In the genomic region with DNA sequence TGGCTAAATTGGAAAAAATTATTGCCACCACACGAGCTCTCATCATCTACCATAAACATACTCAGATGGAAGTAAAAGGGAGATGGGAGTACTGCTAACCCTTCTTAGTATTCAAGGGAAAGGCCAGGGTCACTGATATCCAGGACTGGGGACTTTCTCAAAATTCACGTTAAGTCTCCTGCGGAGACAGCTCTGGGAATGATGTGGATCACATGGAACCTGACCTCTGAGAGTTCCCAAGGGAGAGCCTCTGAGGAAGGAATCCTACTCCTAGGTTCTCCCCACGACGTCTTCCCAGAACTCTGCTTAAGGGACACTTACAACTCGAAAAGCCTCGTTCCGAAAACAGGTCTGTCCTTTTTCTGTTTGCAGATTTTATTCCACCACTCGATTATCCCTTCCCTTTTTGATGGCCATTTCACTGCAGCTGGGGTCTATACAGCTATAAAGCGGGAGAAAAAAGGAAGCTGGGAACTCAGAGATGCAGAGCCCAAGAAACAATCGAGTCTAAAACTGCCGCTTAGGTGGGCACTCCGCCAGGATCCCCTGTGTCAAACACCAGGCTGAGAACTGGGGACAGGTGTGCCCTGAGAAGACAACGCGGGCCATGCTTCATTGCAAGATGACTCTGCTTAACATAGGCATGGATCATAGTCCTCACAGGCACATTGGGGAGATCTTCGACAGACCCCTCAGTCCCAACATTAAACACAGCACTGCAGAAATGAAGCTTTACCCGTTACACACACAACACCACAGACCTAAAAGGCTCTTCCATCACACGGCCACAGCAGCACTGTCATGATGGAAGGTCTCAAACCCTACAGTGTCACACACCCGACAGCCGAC, we compare ENCODE assay signal across 8 cellular contexts. TPM values are rescaled to one million over a fixed set of nuclear protein-coding genes. Genes with fewer than 3 reads are reported as not detected.
DNase-seq lines count a peak whose midpoint lies in the region; ATAC-seq, FAIRE-seq and TF ChIP-seq lines count a peak whose summit lies in the region.

No MANE protein-coding gene starts in this region.

- H3K4me3 Mint-ChIP-seq in WTC11, result peak overlapping the region; percentile 99

- H3K4me3 ChIP-seq in pancreas, result peak overlapping the region; percentile 73 to 89 (median 80)

- peaks cover 0 to 12% (median 0%) of the 10 kb centered on the region in 3 donors for H3K36me3 ChIP-seq in pancreas

- WGBS in pancreas, 2 donors, result 7 to 10% methylated on average over 20 of the region's 20 CpGs

- intact Hi-C loops in pancreas (cut with DNase I), result no loop called here

- peak overlapping the region; percentile 96; the same call in 1 of the 2 replicates for H3K27ac Mint-ChIP-seq in WTC11

- no peak for FAIRE-seq in pancreas (lab: Jason Lieb, UNC)

- H3K9me3 ChIP-seq in pancreas, result no peaks in the 10 kb centered on the region

- peaks cover 11% of the 10 kb centered on the region for H3K9me3 Mint-ChIP-seq in WTC11

- H3K36me3 Mint-ChIP-seq in WTC11, result peaks cover 35% of the 10 kb centered on the region

- DNase-seq in ELR (ENCODE audit: low read depth), result peak; percentile 23
- DNase-seq in WTC11 (ENCODE audit: low spot score), result no peak
- peak; percentile 16 for DNase-seq in glomerular visceral epithelial cell (ENCODE audit: extremely low spot score)
- peak in 5 of 6 donors; percentile 9 to 63 (median 27) for DNase-seq in pancreas
- no peak for DNase-seq in T1000 (lab: John Stamatoyannopoulos, UW)
- DNase-seq in dedifferentiated amniotic fluid mesenchymal stem cell (ENCODE audit: extremely low spot score), result no peak

- H3K27ac ChIP-seq in pancreas, result peak overlapping the region; percentile 10 to 63 (median 28)

- peaks cover 4% of the 10 kb centered on the region for H3K27me3 Mint-ChIP-seq in WTC11 (ENCODE audit: low read depth)

- peaks cover 0 to 8% (median 3%) of the 10 kb centered on the region in 3 donors for H3K4me1 ChIP-seq in pancreas

- H3K4me1 Mint-ChIP-seq in WTC11, result peaks cover 15% of the 10 kb centered on the region

- ATAC-seq in HG03064 (IDR thresholded peaks at IDR 0.05; ENCODE audit: low read depth, unreplicated experiment) (peak; percentile 36), WTC11 (peak; percentile 19), pancreas (peak; percentile 4 to 37 (median 12)), GM18873 (IDR thresholded peaks at IDR 0.05; ENCODE audit: low FRiP score, unreplicated experiment) (no peak)

- POLR2A ChIA-PET in WTC11 (lab: Charles Lee), result no interaction called here

- H3K27me3 ChIP-seq in pancreas, result no peaks in the 10 kb centered on the region

- CTCF ChIA-PET in WTC11 (lab: Charles Lee), result no interaction called here

- TF ChIP-seq CTCF in WTC11 (IDR thresholded peaks at IDR 0.05) (no peak), pancreas (IDR thresholded peaks at IDR 0.05) (no peak)

TF ChIP-seq in WTC11, 78 proteins besides CTCF, POLR2A, EP300 and RAD21:
- TF ChIP-seq TCF7 (CRISPR knock-in tag; IDR thresholded peaks at IDR 0.05; ENCODE audit: low read depth), result no peak
- TF ChIP-seq ZNF263 (CRISPR knock-in tag; IDR thresholded peaks at IDR 0.05; ENCODE audit: low read depth), result no peak
- TF ChIP-seq, protein P1, sequence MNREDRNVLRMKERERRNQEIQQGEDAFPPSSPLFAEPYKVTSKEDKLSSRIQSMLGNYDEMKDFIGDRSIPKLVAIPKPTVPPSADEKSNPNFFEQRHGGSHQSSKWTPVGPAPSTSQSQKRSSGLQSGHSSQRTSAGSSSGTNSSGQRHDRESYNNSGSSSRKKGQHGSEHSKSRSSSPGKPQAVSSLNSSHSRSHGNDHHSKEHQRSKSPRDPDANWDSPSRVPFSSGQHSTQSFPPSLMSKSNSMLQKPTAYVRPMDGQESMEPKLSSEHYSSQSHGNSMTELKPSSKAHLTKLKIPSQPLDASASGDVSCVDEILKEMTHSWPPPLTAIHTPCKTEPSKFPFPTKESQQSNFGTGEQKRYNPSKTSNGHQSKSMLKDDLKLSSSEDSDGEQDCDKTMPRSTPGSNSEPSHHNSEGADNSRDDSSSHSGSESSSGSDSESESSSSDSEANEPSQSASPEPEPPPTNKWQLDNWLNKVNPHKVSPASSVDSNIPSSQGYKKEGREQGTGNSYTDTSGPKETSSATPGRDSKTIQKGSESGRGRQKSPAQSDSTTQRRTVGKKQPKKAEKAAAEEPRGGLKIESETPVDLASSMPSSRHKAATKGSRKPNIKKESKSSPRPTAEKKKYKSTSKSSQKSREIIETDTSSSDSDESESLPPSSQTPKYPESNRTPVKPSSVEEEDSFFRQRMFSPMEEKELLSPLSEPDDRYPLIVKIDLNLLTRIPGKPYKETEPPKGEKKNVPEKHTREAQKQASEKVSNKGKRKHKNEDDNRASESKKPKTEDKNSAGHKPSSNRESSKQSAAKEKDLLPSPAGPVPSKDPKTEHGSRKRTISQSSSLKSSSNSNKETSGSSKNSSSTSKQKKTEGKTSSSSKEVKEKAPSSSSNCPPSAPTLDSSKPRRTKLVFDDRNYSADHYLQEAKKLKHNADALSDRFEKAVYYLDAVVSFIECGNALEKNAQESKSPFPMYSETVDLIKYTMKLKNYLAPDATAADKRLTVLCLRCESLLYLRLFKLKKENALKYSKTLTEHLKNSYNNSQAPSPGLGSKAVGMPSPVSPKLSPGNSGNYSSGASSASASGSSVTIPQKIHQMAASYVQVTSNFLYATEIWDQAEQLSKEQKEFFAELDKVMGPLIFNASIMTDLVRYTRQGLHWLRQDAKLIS (CRISPR knock-in tag; IDR thresholded peaks at IDR 0.05; ENCODE audit: borderline replicate concordance), result no peak
- no peak for TF ChIP-seq GABPB1 (CRISPR knock-in tag; IDR thresholded peaks at IDR 0.05)
- TF ChIP-seq TEAD4 (CRISPR knock-in tag; IDR thresholded peaks at IDR 0.05), result no peak

RNA-seq across cellular contexts. Expression of gene ZNF567, which starts 0.8 kb away (rescaled TPM):
- total RNA-seq in WTC11 (2021), result 9.7 to 10.9 TPM (median 10.2 TPM) in 3 replicates
- 1 to 10 TPM; 1.4 to 4.2 (median 1.9) TPM for total RNA-seq in pancreas
- polyA plus RNA-seq in pancreas, result 1 to 10 TPM; 1.2 to 2.8 TPM

RNA-seq across cellular contexts. Expression of gene ZNF461, which starts 20.0 kb away (rescaled TPM):
- total RNA-seq in WTC11 (2021), result 6.5 to 7.1 TPM (median 7.0 TPM) in 3 replicates
- total RNA-seq in pancreas, result 1 to 10 TPM; 1.8 to 4.9 (median 3.1) TPM
- 1 to 10 TPM; 2.9 to 4.5 TPM for polyA plus RNA-seq in pancreas

Comparison
In these comparisons a context has a peak if more than half of its experiments do, and no peak if none do; other contexts are left out.
1. DNase-seq: peak in ELR (single experiment), glomerular visceral epithelial cell (single experiment) and pancreas (5 of 6); none in WTC11 (single experiment), T1000 (single experiment) and dedifferentiated amniotic fluid mesenchymal stem cell (single experiment).